2 cellular contexts compared by ENCODE assay signal in genomic region chr6:146243646-146244045, GRCh38.
DNase-seq lines count a peak whose midpoint lies in the region; TF ChIP-seq lines count a peak whose summit lies in the region.
"Not testable (repeated sequence)": the region's sequence is repeated elsewhere in the genome, so short reads cannot be mapped to it uniquely, and the experiment has no call there.

No MANE protein-coding gene starts in this region.

- H2AK5ac ChIP-seq in mesendoderm (ENCODE audit: low read length), result not testable (repeated sequence)

- not testable (repeated sequence) for H3K18ac ChIP-seq in mesendoderm (ENCODE audit: low read length)

- H3K4me3 ChIP-seq in HEK293 (ENCODE audit: low read depth, low read length); mesendoderm (ENCODE audit: low read length): not testable (repeated sequence)

- not testable (repeated sequence) for H4K8ac ChIP-seq in mesendoderm (ENCODE audit: low read depth, low read length)

- H3K79me1 ChIP-seq in mesendoderm (ENCODE audit: low read length), result not testable (repeated sequence)

- H3K4me2 ChIP-seq in mesendoderm (ENCODE audit: low read length), result not testable (repeated sequence)

- not testable (repeated sequence) for H3K27me3 ChIP-seq in mesendoderm (ENCODE audit: insufficient read depth, low read length, poor library complexity)

- no CpG with 5 or more reads among the region's 5 CpGs for WGBS in mesendoderm (ENCODE audit: extremely low coverage, insufficient coverage, low lambda C conversion rate)

- DNase-seq in mesendoderm, result peak; percentile 16

- CTCF ChIA-PET in HEK293 (lab: Yijun Ruan, JAX), result not testable (repeated sequence)

- not testable (repeated sequence) for H2BK120ac ChIP-seq in mesendoderm (ENCODE audit: low read depth, low read length)

- H3K23ac ChIP-seq in mesendoderm (ENCODE audit: low read length), result not testable (repeated sequence)

- not testable (repeated sequence) for H3K4ac ChIP-seq in mesendoderm (ENCODE audit: low read depth, low read length)

- H3K27ac ChIP-seq in HEK293 (ENCODE audit: extremely low read depth, low read depth, low read length); mesendoderm (ENCODE audit: low read depth, low read length): not testable (repeated sequence)

- not testable (repeated sequence) for H3K4me1 ChIP-seq in HEK293 (ENCODE audit: control insufficient read depth, insufficient read depth, low read length); mesendoderm (ENCODE audit: control insufficient read depth, low read depth, low read length)

- H4K5ac ChIP-seq in mesendoderm (ENCODE audit: low read length), result not testable (repeated sequence)

- TF ChIP-seq CTCF in HEK293 (tag by site-specific recombination; IDR thresholded peaks at IDR 0.05), result not testable (repeated sequence)

- not testable (repeated sequence) for H2BK5ac ChIP-seq in mesendoderm (ENCODE audit: low read length)

- H3K79me2 ChIP-seq in mesendoderm (ENCODE audit: control insufficient read depth, insufficient read depth, low read length), result not testable (repeated sequence)

- H3K9me3 ChIP-seq in HEK293 (ENCODE audit: control insufficient read depth, insufficient read depth, low read depth, low read length), result not testable (repeated sequence)

- not testable (repeated sequence) for H2BK15ac ChIP-seq in mesendoderm (replicated peaks; ENCODE audit: low read depth)

- POLR2A ChIA-PET in HEK293 (lab: Yijun Ruan, JAX), result not testable (repeated sequence)

- not testable (repeated sequence) for H3K56ac ChIP-seq in mesendoderm (ENCODE audit: low read length)

- not testable (repeated sequence) for H3K36me3 ChIP-seq in HEK293 (ENCODE audit: control insufficient read depth in 2 of 2, insufficient read depth in 1 of 2, low read length in 2 of 2); mesendoderm (ENCODE audit: control insufficient read depth, insufficient read depth, low read length)

- not testable (repeated sequence) for H3K9ac ChIP-seq in mesendoderm (ENCODE audit: low read length)

TF ChIP-seq in HEK293, 187 proteins besides CTCF, POLR2A, EP300 and RAD21:
- TF ChIP-seq TRIM28 (IDR thresholded peaks at IDR 0.05; ENCODE audit: borderline replicate concordance, low read length), result peak; percentile 73; the same call in 1 of the 2 replicates
- TF ChIP-seq SETDB1 (IDR thresholded peaks at IDR 0.05; ENCODE audit: insufficient read length, low read length), result peak; percentile 96
